9 cellular contexts compared by ENCODE assay signal in genomic region chr13:44903596-44903995, GRCh38.
A peak's percentile ranks its signal among the peaks of the same experiment; 100 is the strongest.
DNase-seq lines count a peak whose midpoint lies in the region; ATAC-seq and TF ChIP-seq lines count a peak whose summit lies in the region.
"Had no signal": no experiment of that assay in that cellular context is flagged by ENCODE, and none has a peak within 500 bp of the region (broad histone marks: within the 10 kb centered on the region; RNA-seq: fewer than 3 reads in every experiment).

No MANE protein-coding gene starts in this region.

- H3K4me3 ChIP-seq in SJSA1 (no peak overlapping the region), fibroblast of mammary gland (ENCODE audit: control insufficient read depth, low read depth, low read length) (no peak overlapping the region), muscle layer of colon (ENCODE audit: low read depth in 1 of 2, low read length in 2 of 2) (no peak overlapping the region), tibial artery (no peak overlapping the region)

- no peak for TF ChIP-seq CTCF in fibroblast of mammary gland (conservative IDR thresholded peaks at IDR 0.05; ENCODE audit: control insufficient read depth, insufficient read depth, low read depth, low read length)
- TF ChIP-seq CTCF in tibial artery (IDR thresholded peaks at IDR 0.05), result no peak

- H3K4me1 ChIP-seq in SJSA1 (replicated peaks) (peaks cover 37% of the 10 kb centered on the region), muscle layer of colon (ENCODE audit: insufficient read depth, low read length) (peaks cover 44% of the 10 kb centered on the region), tibial artery (peaks cover 0 to 59% (median 45%) of the 10 kb centered on the region in 4 donors)

- intact Hi-C loops in tibial artery (cut with DNase I; ENCODE audit: low total_unique reads), result loop anchor here (10.0 kb wide), 1 partner anchor 329 kb away; the partner anchor contains the start of gene TSC22D1

- H3K27me3 ChIP-seq in SJSA1 (replicated peaks) (no peaks in the 10 kb centered on the region), muscle layer of colon (ENCODE audit: control insufficient read depth in 1 of 2, insufficient read depth in 2 of 2, low read length in 2 of 2) (no peaks in the 10 kb centered on the region), tibial artery (no peaks in the 10 kb centered on the region)

- H3K9me3 ChIP-seq in SJSA1 (replicated peaks) (no peaks in the 10 kb centered on the region), muscle layer of colon (ENCODE audit: low read length) (no peaks in the 10 kb centered on the region), tibial artery (no peaks in the 10 kb centered on the region)

- H3K36me3 ChIP-seq in SJSA1, result no peaks in the 10 kb centered on the region
- H3K36me3 ChIP-seq in muscle layer of colon (ENCODE audit: insufficient read depth, low read length), result no peaks in the 10 kb centered on the region
- H3K36me3 ChIP-seq in tibial artery, result no peaks in the 10 kb centered on the region

- no peak overlapping the region for H3K9ac ChIP-seq in muscle layer of colon (ENCODE audit: low read length)

- H3K27ac ChIP-seq in SJSA1, result peak overlapping the region; percentile 14; the same call in 1 of the 2 replicates
- H3K27ac ChIP-seq in muscle layer of colon (ENCODE audit: low read depth, low read length), result peak overlapping the region; percentile 89
- H3K27ac ChIP-seq in tibial artery, result peak overlapping the region; percentile 77 to 78

- no peak for DNase-seq in SJSA1 (ENCODE audit: low read depth in 1 of 2, low spot score in 2 of 2)
- DNase-seq in fibroblast of mammary gland (ENCODE audit: low read depth), result peak; percentile 96
- DNase-seq in tibial artery, result peak; percentile 93 to 96
- DNase-seq in NOMO-1 treated with dmso at 0.1 percent for 144 hours (lab: John Stamatoyannopoulos, UW; ENCODE audit: unreplicated experiment), result no peak
- no peak for DNase-seq in activated T-cell treated with anti-CD3 and anti-CD28 coated beads for 4 hours
- DNase-seq in activated CD4-positive, alpha-beta T cell treated with anti-CD3 and anti-CD28 coated beads, Interleukin-2, amount 50 U/mL, for 48 hours, result no peak
- DNase-seq: cerebellar nuclear complex had no signal

- ATAC-seq in GM21515 (IDR thresholded peaks at IDR 0.05; ENCODE audit: unreplicated experiment), result no peak

Comparison
In these comparisons a context has a peak if more than half of its experiments do, and no peak if none do; other contexts are left out.
1. DNase-seq: peak in fibroblast of mammary gland (single experiment) and tibial artery (2 of 2); none in SJSA1 (0 of 2), NOMO-1 treated with dmso at 0.1 percent for 144 hours (single experiment), activated T-cell treated with anti-CD3 and anti-CD28 coated beads for 4 hours (single experiment) and activated CD4-positive, alpha-beta T cell treated with anti-CD3 and anti-CD28 coated beads, Interleukin-2, amount 50 U/mL, for 48 hours (0 of 2).
2. H3K27ac ChIP-seq: peak in every context shown above with its lines; median percentile 89 in muscle layer of colon; 78 in tibial artery; 14 in SJSA1.